In genomic region chr9:116549061-116549664, GRCh38 we compare ENCODE assay signal across 7 cellular contexts.
DNase-seq lines count a peak whose midpoint lies in the region; ATAC-seq and TF ChIP-seq lines count a peak whose summit lies in the region.

No MANE protein-coding gene starts in this region.

- peak in 1 of 2 donors; percentile 37 for TF ChIP-seq EP300 in tibial nerve (IDR thresholded peaks at IDR 0.05)

- no peaks in the 10 kb centered on the region for H3K9me3 ChIP-seq in tibial nerve

- peaks cover 0 to 16% (median 4%) of the 10 kb centered on the region in 4 donors for H3K4me1 ChIP-seq in tibial nerve

- ATAC-seq in activated CD4-positive, CD25-positive, alpha-beta regulatory T cell treated with anti-CD3 and anti-CD28 coated beads, Interleukin-2, amount 50 U/mL, for 24 hours = no peak

- H3K4me3 ChIP-seq in tibial nerve = no peak overlapping the region

- 45% methylated on average over 9 of the region's 9 CpGs for WGBS in tibial nerve, 2 donors

- H3K27me3 ChIP-seq in tibial nerve = no peaks in the 10 kb centered on the region

- DNase-seq in HuH-7 (ENCODE audit: low spot score) (peak; percentile 70), amniotic epithelial cell (ENCODE audit: low read depth) (peak; percentile 98), iPS-NIHi7 (ENCODE audit: extremely low spot score) (peak; percentile 39), tibial nerve (ENCODE audit: low spot score in 2 of 2) (peak; percentile 26 to 38), NCI-H1436 (lab: John Stamatoyannopoulos, UW) (no peak), HUDEP-2 (lab: John Stamatoyannopoulos, UW; ENCODE audit: unreplicated experiment in 76 of 76) (no peak)

- TF ChIP-seq POLR2A in tibial nerve (IDR thresholded peaks at IDR 0.05) = no peak

- H3K27ac ChIP-seq in tibial nerve = peak overlapping the region in 1 of 4 donors; percentile 2

- no peaks in the 10 kb centered on the region for H3K36me3 ChIP-seq in tibial nerve

- no peak for TF ChIP-seq CTCF in tibial nerve (IDR thresholded peaks at IDR 0.05)

Comparison
In these comparisons a context has a peak if more than half of its experiments do, and no peak if none do; other contexts are left out.
1. DNase-seq: peak in HuH-7 (single experiment), amniotic epithelial cell (single experiment), iPS-NIHi7 (single experiment) and tibial nerve (2 of 2); none in NCI-H1436 (single experiment) and HUDEP-2 (0 of 76).